14 cellular contexts compared by ENCODE assay signal in the genomic region with DNA sequence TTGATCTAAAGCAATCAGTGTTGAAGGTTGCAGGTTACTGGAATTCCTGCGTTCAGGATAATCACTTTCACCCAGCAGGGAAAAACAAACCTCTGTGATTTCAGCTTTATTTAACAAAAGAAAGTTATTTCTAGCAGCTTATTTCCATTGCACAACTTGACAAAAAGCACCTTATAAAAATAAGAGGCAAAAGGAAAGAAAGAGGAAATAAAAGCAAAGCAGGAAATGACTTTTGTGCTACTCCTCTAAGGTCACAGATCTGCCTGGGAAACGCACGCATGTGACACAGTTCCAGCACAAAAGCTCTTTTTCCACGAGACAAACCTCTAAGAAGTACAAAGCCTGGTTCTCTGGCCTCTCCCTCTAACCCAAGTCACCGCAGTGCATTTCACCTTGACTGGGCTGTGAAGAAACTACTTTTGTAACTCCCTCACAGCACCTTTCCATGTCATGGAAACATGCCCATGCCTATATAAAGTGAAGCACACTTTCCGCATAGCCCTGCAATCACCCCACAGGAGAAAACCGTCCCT. TPM values are rescaled to one million over a fixed set of nuclear protein-coding genes. Genes with fewer than 3 reads are reported as not detected.
DNase-seq lines count a peak whose midpoint lies in the region; ATAC-seq and TF ChIP-seq lines count a peak whose summit lies in the region.
"Had no signal": no experiment of that assay in that cellular context is flagged by ENCODE, and none has a peak within 500 bp of the region (broad histone marks: within the 10 kb centered on the region; RNA-seq: fewer than 3 reads in every experiment).

No MANE protein-coding gene starts in this region.

- H3K4me2 ChIP-seq in mammary epithelial cell (ENCODE audit: insufficient read depth, low read depth, low read length) (no peak overlapping the region), mesendoderm (ENCODE audit: low read length) (no peak overlapping the region)

- 95% methylated on average over 7 of the region's 7 CpGs for WGBS in mammary epithelial cell (ENCODE audit: low coverage, missing lambda C conversion rate)
- no CpG with 5 or more reads among the region's 7 CpGs for WGBS in mesendoderm (ENCODE audit: extremely low coverage, insufficient coverage, low lambda C conversion rate)
- WGBS in transverse colon (ENCODE audit: low coverage in 1 of 2), 2 donors = 56 to 62% methylated on average over 7 of the region's 7 CpGs

- POLR2A ChIA-PET in MCF 10A (lab: Yijun Ruan, JAX) = no interaction called here

- no peak overlapping the region for H2AFZ ChIP-seq in mammary epithelial cell (ENCODE audit: low read depth, low read length)

- TF ChIP-seq CTCF in MCF 10A (IDR thresholded peaks at IDR 0.05; ENCODE audit: unreplicated experiment) (no peak), mammary epithelial cell (conservative IDR thresholded peaks at IDR 0.05 in 1 of 2, IDR thresholded peaks at IDR 0.05 in 1 of 2; ENCODE audit: extremely low read depth in 1 of 2, insufficient read depth in 1 of 2, low read depth in 1 of 2, low read length in 2 of 2) (no peak), transverse colon (IDR thresholded peaks at IDR 0.05) (no peak)

- no peak overlapping the region for H2BK120ac ChIP-seq in mesendoderm (ENCODE audit: low read depth, low read length)

- dilution Hi-C loops in mammary epithelial cell (cut with HindIII; ENCODE audit: low sequenced_read_pairs) = no loop called here

- no peaks in the 10 kb centered on the region for H3K79me1 ChIP-seq in mesendoderm (ENCODE audit: low read length)

- no peaks in the 10 kb centered on the region for H4K20me1 ChIP-seq in mammary epithelial cell (ENCODE audit: insufficient read depth, low read length)

- H3K23ac ChIP-seq in mesendoderm (ENCODE audit: low read length) = no peak overlapping the region

- no peak overlapping the region for H2BK15ac ChIP-seq in mesendoderm (replicated peaks; ENCODE audit: low read depth)

- H3K4me3 Mint-ChIP-seq in MCF 10A (ENCODE audit: unreplicated experiment) = no peak overlapping the region
- no peak overlapping the region for H3K4me3 Mint-ChIP-seq in activated T-helper 1 cell treated with anti-CD3 and anti-CD28 coated beads, Interleukin-12 subunit alpha, Interleukin-12 subunit beta, Interleukin-2, Interleukin-4 antibody, amounts not matched to agents 30 ng/mL and 10 ng/mL and 1 ng/mL, durations not matched to agents 14 hours and 24 hours and 36 hours
- H3K4me3 Mint-ChIP-seq in effector memory CD8-positive, alpha-beta T cell = no peak overlapping the region

- H3K4me1 ChIP-seq in mammary epithelial cell (ENCODE audit: insufficient read depth, low read length) (peaks cover 18% of the 10 kb centered on the region), mesendoderm (ENCODE audit: control insufficient read depth, low read depth, low read length) (peaks cover 5% of the 10 kb centered on the region), transverse colon (peaks cover 0 to 24% (median 6%) of the 10 kb centered on the region in 4 donors)
- H3K4me1 ChIP-seq: colonic mucosa had no signal

- H3K9ac ChIP-seq in mammary epithelial cell (ENCODE audit: insufficient read depth, low read length) = no peak overlapping the region
- no peak overlapping the region for H3K9ac ChIP-seq in mesendoderm (ENCODE audit: low read length)

- no peaks in the 10 kb centered on the region for H3K9me3 ChIP-seq in mammary epithelial cell (replicated peaks; ENCODE audit: insufficient read depth, low read length)
- no peaks in the 10 kb centered on the region for H3K9me3 ChIP-seq in transverse colon
- H3K9me3 ChIP-seq: colonic mucosa had no signal

- intact Hi-C loops in MCF 10A (cut with micrococcal nuclease) = no loop called here
- intact Hi-C loops in mammary epithelial cell (cut with micrococcal nuclease) = no loop called here
- intact Hi-C loops in activated T-helper 1 cell treated with anti-CD3 and anti-CD28 coated beads, Interleukin-12 subunit alpha, Interleukin-12 subunit beta, Interleukin-2, Interleukin-4 antibody, amounts not matched to agents 30 ng/mL and 10 ng/mL and 1 ng/mL, durations not matched to agents 14 hours and 24 hours and 36 hours (cut with micrococcal nuclease) = no loop called here
- intact Hi-C loops in transverse colon (cut with DNase I; ENCODE audit: low total_unique reads) = no loop called here

- H3K79me2 ChIP-seq in mammary epithelial cell (ENCODE audit: insufficient read depth, low read length) (no peaks in the 10 kb centered on the region), mesendoderm (ENCODE audit: control insufficient read depth, insufficient read depth, low read length) (no peaks in the 10 kb centered on the region)

- H3K18ac ChIP-seq in mesendoderm (ENCODE audit: low read length) = no peak overlapping the region

- no peaks in the 10 kb centered on the region for H3K27me3 ChIP-seq in mammary epithelial cell (ENCODE audit: insufficient read depth, low read length)
- no peaks in the 10 kb centered on the region for H3K27me3 ChIP-seq in mesendoderm (ENCODE audit: insufficient read depth, low read length, poor library complexity)
- H3K27me3 ChIP-seq in transverse colon = no peaks in the 10 kb centered on the region
- H3K27me3 ChIP-seq: colonic mucosa had no signal

- H3K27ac ChIP-seq in mammary epithelial cell (ENCODE audit: insufficient read depth, low read depth, low read length) (no peak overlapping the region), mesendoderm (ENCODE audit: low read depth, low read length) (no peak overlapping the region), transverse colon (peak overlapping the region in 3 of 4 donors; percentile 3 to 30 (median 27))
- H3K27ac ChIP-seq: colonic mucosa had no signal

- H3K27ac Mint-ChIP-seq in MCF 10A (ENCODE audit: low read depth, unreplicated experiment) = peak overlapping the region; percentile 48
- peak overlapping the region; percentile 59 for H3K27ac Mint-ChIP-seq in activated T-helper 1 cell treated with anti-CD3 and anti-CD28 coated beads, Interleukin-12 subunit alpha, Interleukin-12 subunit beta, Interleukin-2, Interleukin-4 antibody, amounts not matched to agents 30 ng/mL and 10 ng/mL and 1 ng/mL, durations not matched to agents 14 hours and 24 hours and 36 hours
- no peak overlapping the region for H3K27ac Mint-ChIP-seq in effector memory CD8-positive, alpha-beta T cell

- TF ChIP-seq EP300 in transverse colon (IDR thresholded peaks at IDR 0.05; ENCODE audit: low read depth) = no peak

- CTCF ChIA-PET in MCF 10A (lab: Yijun Ruan, JAX) = no interaction called here
- CTCF ChIA-PET in mammary epithelial cell (lab: Charles Lee; ENCODE audit: low non-redundant PET) = no interaction called here

- no TSS peak for BruUV-seq in MCF 10A (replicated peaks; lab: Mats Ljungman, UMichigan)
- no TSS peak for BruUV-seq in mammary epithelial cell (replicated peaks; lab: Mats Ljungman, UMichigan)

- H3K36me3 ChIP-seq in mammary epithelial cell (ENCODE audit: insufficient read depth, low read length) (no peaks in the 10 kb centered on the region), mesendoderm (ENCODE audit: control insufficient read depth, insufficient read depth, low read length) (no peaks in the 10 kb centered on the region), transverse colon (no peaks in the 10 kb centered on the region)
- H3K36me3 ChIP-seq: colonic mucosa had no signal

- no peaks in the 10 kb centered on the region for H3K27me3 Mint-ChIP-seq in MCF 10A (ENCODE audit: insufficient read depth, unreplicated experiment)
- no peaks in the 10 kb centered on the region for H3K27me3 Mint-ChIP-seq in activated T-helper 1 cell treated with anti-CD3 and anti-CD28 coated beads, Interleukin-12 subunit alpha, Interleukin-12 subunit beta, Interleukin-2, Interleukin-4 antibody, amounts not matched to agents 30 ng/mL and 10 ng/mL and 1 ng/mL, durations not matched to agents 14 hours and 24 hours and 36 hours (ENCODE audit: insufficient read depth)
- H3K27me3 Mint-ChIP-seq in effector memory CD8-positive, alpha-beta T cell = no peaks in the 10 kb centered on the region

- H3K4me3 ChIP-seq in mammary epithelial cell (replicated peaks in 1 of 3; ENCODE audit: insufficient read depth in 1 of 3, low read depth in 2 of 3, low read length in 3 of 3) = no peak overlapping the region
- no peak overlapping the region for H3K4me3 ChIP-seq in mesendoderm (ENCODE audit: low read length)
- no peak overlapping the region for H3K4me3 ChIP-seq in transverse colon
- H3K4me3 ChIP-seq: colonic mucosa had no signal

- H4K8ac ChIP-seq in mesendoderm (ENCODE audit: low read depth, low read length) = no peak overlapping the region

- in situ Hi-C loops in mammary epithelial cell (cut with MboI; ENCODE audit: low sequenced_read_pairs in 2 of 2) (no loop called here), transverse colon (cut with MboI; ENCODE audit: low pct_ligation_motif_present in 1 of 4, low pct_unique_long_range_greater_than_20kb in 1 of 4, low sequenced_read_pairs in 3 of 4) (no loop called here)

- H3K9me3 Mint-ChIP-seq in MCF 10A (ENCODE audit: unreplicated experiment) = no peaks in the 10 kb centered on the region
- H3K9me3 Mint-ChIP-seq in activated T-helper 1 cell treated with anti-CD3 and anti-CD28 coated beads, Interleukin-12 subunit alpha, Interleukin-12 subunit beta, Interleukin-2, Interleukin-4 antibody, amounts not matched to agents 30 ng/mL and 10 ng/mL and 1 ng/mL, durations not matched to agents 14 hours and 24 hours and 36 hours = no peaks in the 10 kb centered on the region
- no peaks in the 10 kb centered on the region for H3K9me3 Mint-ChIP-seq in effector memory CD8-positive, alpha-beta T cell

- no peak overlapping the region for H2AK5ac ChIP-seq in mesendoderm (ENCODE audit: low read length)

- peaks cover 13% of the 10 kb centered on the region for H3K4me1 Mint-ChIP-seq in MCF 10A (ENCODE audit: insufficient read depth, unreplicated experiment)
- H3K4me1 Mint-ChIP-seq in activated T-helper 1 cell treated with anti-CD3 and anti-CD28 coated beads, Interleukin-12 subunit alpha, Interleukin-12 subunit beta, Interleukin-2, Interleukin-4 antibody, amounts not matched to agents 30 ng/mL and 10 ng/mL and 1 ng/mL, durations not matched to agents 14 hours and 24 hours and 36 hours (ENCODE audit: low read depth) = peaks cover 15% of the 10 kb centered on the region
- peaks cover 7 to 18% of the 10 kb centered on the region in 2 donors for H3K4me1 Mint-ChIP-seq in effector memory CD8-positive, alpha-beta T cell (ENCODE audit: low read depth in 2 of 2)

- H3K56ac ChIP-seq in mesendoderm (ENCODE audit: low read length) = no peak overlapping the region

- H4K5ac ChIP-seq in mesendoderm (ENCODE audit: low read length) = no peak overlapping the region

- no peak overlapping the region for H3K4ac ChIP-seq in mesendoderm (ENCODE audit: low read depth, low read length)

- DNase-seq in MCF 10A (ENCODE audit: unreplicated experiment) (no peak), mammary epithelial cell (no peak), mesendoderm (peak; percentile 21), transverse colon (no peak), GF-D8 (lab: John Stamatoyannopoulos, UW) (no peak), iPS-NIHi7 (ENCODE audit: extremely low spot score) (no peak)
- DNase-seq in activated T-helper 1 cell treated with anti-CD3 and anti-CD28 coated beads, Interleukin-12 subunit alpha, Interleukin-12 subunit beta, Interleukin-2, Interleukin-4 antibody, amounts not matched to agents 30 ng/mL and 10 ng/mL and 1 ng/mL, durations not matched to agents 14 hours and 24 hours and 36 hours (ENCODE audit: low spot score) = no peak
- no peak for DNase-seq in effector memory CD8-positive, alpha-beta T cell
- DNase-seq: activated CD4-positive, alpha-beta T cell treated with anti-CD3 and anti-CD28 coated beads for 4 hours; activated naive CD4-positive, alpha-beta T cell treated with anti-CD3 and anti-CD28 coated beads, Interleukin-2, amount 50 U/mL, for 16 hours; colonic mucosa; GDM1; NCI-H1930 had no signal

- no peak overlapping the region for H2BK5ac ChIP-seq in mesendoderm (ENCODE audit: low read length)

- TF ChIP-seq POLR2A in transverse colon (IDR thresholded peaks at IDR 0.05) = no peak

- no peaks in the 10 kb centered on the region for H3K36me3 Mint-ChIP-seq in MCF 10A (ENCODE audit: insufficient read depth, unreplicated experiment)
- H3K36me3 Mint-ChIP-seq in activated T-helper 1 cell treated with anti-CD3 and anti-CD28 coated beads, Interleukin-12 subunit alpha, Interleukin-12 subunit beta, Interleukin-2, Interleukin-4 antibody, amounts not matched to agents 30 ng/mL and 10 ng/mL and 1 ng/mL, durations not matched to agents 14 hours and 24 hours and 36 hours (ENCODE audit: low read depth) = no peaks in the 10 kb centered on the region
- H3K36me3 Mint-ChIP-seq in effector memory CD8-positive, alpha-beta T cell (ENCODE audit: insufficient read depth) = no peaks in the 10 kb centered on the region

- no peak for ATAC-seq in effector memory CD8-positive, alpha-beta T cell (replicated peaks)
- ATAC-seq: left lobe of liver had no signal

RNA-seq across cellular contexts. Expression of a gene that starts 0.9 kb away (rescaled TPM):
- total RNA-seq in MCF 10A (2022) = 3.3 and 6.7 TPM in 2 replicates
- 10 to 100 TPM; 12.9 to 23.7 TPM for total RNA-seq in mammary epithelial cell
- polyA plus RNA-seq in mammary epithelial cell = 5.0 TPM
- polyA minus RNA-seq in mammary epithelial cell = 9.9 TPM
- total RNA-seq in activated T-helper 1 cell treated with anti-CD3 and anti-CD28 coated beads, Interleukin-12 subunit alpha, Interleukin-12 subunit beta, Interleukin-2, Interleukin-4 antibody, amounts not matched to agents 30 ng/mL and 10 ng/mL and 1 ng/mL, durations not matched to agents 14 hours and 24 hours and 36 hours = 26.8 and 27.9 TPM in 2 replicates
- 41.0 TPM for polyA plus RNA-seq in mesendoderm (2013, experiment 1 of 2)
- polyA plus RNA-seq in mesendoderm (2013, experiment 2 of 2) = 39.0 TPM
- 100 to 1,000 TPM in 3 of 4 donors, 10 to 100 TPM in 1; 41.2 to 230 (median 172) TPM for total RNA-seq in transverse colon

Comparison
In these comparisons a context has a peak if more than half of its experiments do, and no peak if none do; other contexts are left out.
1. H3K27ac Mint-ChIP-seq: peak in MCF 10A (single experiment) and activated T-helper 1 cell treated with anti-CD3 and anti-CD28 coated beads, Interleukin-12 subunit alpha, Interleukin-12 subunit beta, Interleukin-2, Interleukin-4 antibody, amounts not matched to agents 30 ng/mL and 10 ng/mL and 1 ng/mL, durations not matched to agents 14 hours and 24 hours and 36 hours (single experiment); none in effector memory CD8-positive, alpha-beta T cell (0 of 2).
2. H3K27ac ChIP-seq: peak in transverse colon (3 of 4); none in mammary epithelial cell (single experiment) and mesendoderm (single experiment).